Comparison of ENCODE assay signal across 30 cellular contexts in the genomic region with DNA sequence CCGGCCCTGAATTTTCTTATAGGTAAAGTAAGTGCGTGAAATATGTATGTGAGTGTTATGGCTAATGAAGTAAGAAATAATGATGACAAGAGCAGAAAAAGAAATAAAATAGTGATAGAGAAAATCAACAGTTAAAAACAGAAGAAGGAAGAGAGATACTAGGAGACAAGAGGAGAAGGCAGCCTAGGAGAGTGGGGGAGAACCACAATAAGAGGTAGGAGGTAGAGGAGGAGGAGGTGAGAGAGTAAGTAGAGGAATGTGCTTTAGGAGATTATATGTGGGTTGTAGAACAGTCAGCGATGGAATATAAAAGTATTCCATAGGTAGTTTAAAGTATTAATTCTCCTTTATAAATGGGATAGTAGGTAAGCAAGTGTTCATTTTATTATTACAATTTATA.
DNase-seq lines count a peak whose midpoint lies in the region; ATAC-seq and TF ChIP-seq lines count a peak whose summit lies in the region.
"Had no signal": no experiment of that assay in that cellular context is flagged by ENCODE, and none has a peak within 500 bp of the region (broad histone marks: within the 10 kb centered on the region; RNA-seq: fewer than 3 reads in every experiment).

No MANE protein-coding gene starts in this region.

- peaks cover 24% of the 10 kb centered on the region for H3K4me1 Mint-ChIP-seq in stimulated activated naive CD8-positive, alpha-beta T cell treated with anti-CD3 and anti-CD28 coated beads, Interleukin-15, Interleukin-2, amounts not matched to agents 100 ng/mL and 50 ng/mL, for 24 hours (ENCODE audit: low read depth)
- peaks cover 21% of the 10 kb centered on the region for H3K4me1 Mint-ChIP-seq in stimulated activated naive CD8-positive, alpha-beta T cell treated with anti-CD3 and anti-CD28 coated beads, Interleukin-15, amount 100 ng/mL, for 72 hours
- H3K4me1 Mint-ChIP-seq in T-helper 17 cell = peaks cover 21% of the 10 kb centered on the region
- peaks cover 34% of the 10 kb centered on the region for H3K4me1 Mint-ChIP-seq in nephron progenitor cell
- H3K4me1 Mint-ChIP-seq: B cell, CD14-positive monocyte had no signal

- no peak overlapping the region for H3K4me3 Mint-ChIP-seq in stimulated activated naive CD8-positive, alpha-beta T cell treated with anti-CD3 and anti-CD28 coated beads, Interleukin-15, Interleukin-2, amounts not matched to agents 100 ng/mL and 50 ng/mL, for 24 hours
- H3K4me3 Mint-ChIP-seq in stimulated activated naive CD8-positive, alpha-beta T cell treated with anti-CD3 and anti-CD28 coated beads, Interleukin-15, amount 100 ng/mL, for 72 hours = no peak overlapping the region
- H3K4me3 Mint-ChIP-seq in T-helper 17 cell = no peak overlapping the region
- H3K4me3 Mint-ChIP-seq in nephron progenitor cell = no peak overlapping the region
- H3K4me3 Mint-ChIP-seq: B cell; CD14-positive monocyte; CD4-positive, alpha-beta memory T cell; CD4-positive, alpha-beta T cell; CD8-positive, alpha-beta memory T cell; CD8-positive, alpha-beta T cell had no signal

- H3K9me3 ChIP-seq in T-helper 17 cell (ENCODE audit: control insufficient read depth, low read length, poor library complexity, severe bottlenecking) = no peaks in the 10 kb centered on the region
- H3K9me3 ChIP-seq: A549; BE2C; BLaER1; BLaER1 treated with 17β-estradiol and CSF1 and Interleukin-3, amounts not matched to agents 10 nM and 100 nM; Caco-2 had no signal

- DNase-seq in stimulated activated naive CD8-positive, alpha-beta T cell treated with anti-CD3 and anti-CD28 coated beads, Interleukin-15, amount 100 ng/mL, for 72 hours = no peak
- DNase-seq in T-helper 17 cell (no peak), nephron progenitor cell (no peak), OCI-M1 (lab: John Stamatoyannopoulos, UW) (no peak), Ammon's horn (ENCODE audit: low spot score) (no peak)
- DNase-seq: 8988T; ACHN; AML-193; BE2C; C1 segment of cervical spinal cord; Caco-2; Calu3; CD4-positive, alpha-beta memory T cell; CD4-positive, alpha-beta T cell; CD4-positive, CD25-positive, alpha-beta regulatory T cell; CD8-positive, alpha-beta memory T cell; CD8-positive, alpha-beta T cell; COR-L47; DMS 273 treated with DMSO at 0.1 percent for 48 hours; DMS153; DMS79; DMS79 treated with DMSO at 0.1 percent for 48 hours; DND-41; EL had no signal

- ATAC-seq in stimulated activated naive CD8-positive, alpha-beta T cell treated with anti-CD3 and anti-CD28 coated beads, Interleukin-15, amount 100 ng/mL, for 72 hours = no peak
- ATAC-seq in T-helper 17 cell = no peak
- ATAC-seq: A549; CD8-positive, alpha-beta T cell had no signal

- H3K27ac Mint-ChIP-seq in stimulated activated naive CD8-positive, alpha-beta T cell treated with anti-CD3 and anti-CD28 coated beads, Interleukin-15, Interleukin-2, amounts not matched to agents 100 ng/mL and 50 ng/mL, for 24 hours = peak overlapping the region; percentile 3
- H3K27ac Mint-ChIP-seq in stimulated activated naive CD8-positive, alpha-beta T cell treated with anti-CD3 and anti-CD28 coated beads, Interleukin-15, amount 100 ng/mL, for 72 hours = no peak overlapping the region
- peak overlapping the region; percentile 42 for H3K27ac Mint-ChIP-seq in T-helper 17 cell
- peak overlapping the region; percentile 44 for H3K27ac Mint-ChIP-seq in nephron progenitor cell
- H3K27ac Mint-ChIP-seq: B cell; CD14-positive monocyte; CD4-positive, alpha-beta T cell; CD8-positive, alpha-beta T cell had no signal

- H3K36me3 Mint-ChIP-seq in stimulated activated naive CD8-positive, alpha-beta T cell treated with anti-CD3 and anti-CD28 coated beads, Interleukin-15, Interleukin-2, amounts not matched to agents 100 ng/mL and 50 ng/mL, for 24 hours (ENCODE audit: low read depth) = no peaks in the 10 kb centered on the region
- H3K36me3 Mint-ChIP-seq in T-helper 17 cell (ENCODE audit: low read depth) (no peaks in the 10 kb centered on the region), nephron progenitor cell (ENCODE audit: low read depth) (no peaks in the 10 kb centered on the region)
- H3K36me3 Mint-ChIP-seq: CD14-positive monocyte; CD4-positive, alpha-beta memory T cell; CD4-positive, CD25-positive, alpha-beta regulatory T cell; CD8-positive, alpha-beta T cell had no signal

- TF ChIP-seq CTCF in nephron progenitor cell (IDR thresholded peaks at IDR 0.05) = no peak

- no peaks in the 10 kb centered on the region for H3K9me3 Mint-ChIP-seq in stimulated activated naive CD8-positive, alpha-beta T cell treated with anti-CD3 and anti-CD28 coated beads, Interleukin-15, Interleukin-2, amounts not matched to agents 100 ng/mL and 50 ng/mL, for 24 hours
- H3K9me3 Mint-ChIP-seq in stimulated activated naive CD8-positive, alpha-beta T cell treated with anti-CD3 and anti-CD28 coated beads, Interleukin-15, amount 100 ng/mL, for 72 hours = no peaks in the 10 kb centered on the region
- no peaks in the 10 kb centered on the region for H3K9me3 Mint-ChIP-seq in nephron progenitor cell
- H3K9me3 Mint-ChIP-seq: CD4-positive, alpha-beta memory T cell; CD4-positive, alpha-beta T cell; CD8-positive, alpha-beta memory T cell; CD8-positive, alpha-beta T cell had no signal

- H3K27me3 Mint-ChIP-seq in stimulated activated naive CD8-positive, alpha-beta T cell treated with anti-CD3 and anti-CD28 coated beads, Interleukin-15, Interleukin-2, amounts not matched to agents 100 ng/mL and 50 ng/mL, for 24 hours = no peaks in the 10 kb centered on the region
- H3K27me3 Mint-ChIP-seq in stimulated activated naive CD8-positive, alpha-beta T cell treated with anti-CD3 and anti-CD28 coated beads, Interleukin-15, amount 100 ng/mL, for 72 hours = no peaks in the 10 kb centered on the region
- no peaks in the 10 kb centered on the region for H3K27me3 Mint-ChIP-seq in T-helper 17 cell
- H3K27me3 Mint-ChIP-seq in nephron progenitor cell (ENCODE audit: low read depth, poor library complexity) = peaks cover 3% of the 10 kb centered on the region
- H3K27me3 Mint-ChIP-seq: B cell; CD4-positive, alpha-beta memory T cell; CD4-positive, alpha-beta T cell; CD4-positive, CD25-positive, alpha-beta regulatory T cell; CD8-positive, alpha-beta memory T cell had no signal

Comparison
In these comparisons a context has a peak if more than half of its experiments do, and no peak if none do; other contexts are left out.
1. H3K27ac Mint-ChIP-seq: peak in stimulated activated naive CD8-positive, alpha-beta T cell treated with anti-CD3 and anti-CD28 coated beads, Interleukin-15, Interleukin-2, amounts not matched to agents 100 ng/mL and 50 ng/mL, for 24 hours (single experiment), T-helper 17 cell (single experiment) and nephron progenitor cell (single experiment); none in stimulated activated naive CD8-positive, alpha-beta T cell treated with anti-CD3 and anti-CD28 coated beads, Interleukin-15, amount 100 ng/mL, for 72 hours (0 of 2).